In genomic region chr14:65412881-65413738, GRCh38 we compare ENCODE assay signal across 8 cellular contexts. TPM values are rescaled to one million over a fixed set of nuclear protein-coding genes. Genes with fewer than 3 reads are reported as not detected.
DNase-seq lines count a peak whose midpoint lies in the region; ATAC-seq, FAIRE-seq and TF ChIP-seq lines count a peak whose summit lies in the region.

No MANE protein-coding gene starts in this region.

- H2BK120ac ChIP-seq in H1 (replicated peaks; ENCODE audit: low read depth, low read length), result no peak overlapping the region

- no peak overlapping the region for H3K27ac ChIP-seq in A673 (ENCODE audit: low read depth, low read length, poor library complexity, severe bottlenecking)
- H3K27ac ChIP-seq in H1 (ENCODE audit: low read depth, low read length), result no peak overlapping the region
- H3K27ac ChIP-seq in stomach, result peak overlapping the region; percentile 89 to 98 (median 96)

- intact Hi-C loops in A673 (cut with micrococcal nuclease; ENCODE audit: unreplicated experiment) (loop anchor here (2.0 to 5.0 kb wide), 4 partner anchors 191 to 658 kb away; no protein-coding TSS in a partner anchor), stomach (cut with DNase I; ENCODE audit: low total_unique reads) (loop anchor here (5.0 kb wide), 1 partner anchor 414 kb away; no protein-coding TSS in a partner anchor)

- H3K4me1 Mint-ChIP-seq in mesothelial cell of epicardium, result peaks cover 29% of the 10 kb centered on the region

- no peak overlapping the region for H2AK5ac ChIP-seq in H1 (ENCODE audit: low read depth, low read length)

- H3K23me2 ChIP-seq in H1 (ENCODE audit: low read depth, low read length), result peaks cover 11% of the 10 kb centered on the region

- H2BK5ac ChIP-seq in H1 (ENCODE audit: low read depth, low read length), result peak overlapping the region; percentile 71

- 0% methylated on average over 47 of the region's 85 CpGs; no CpG with 5 or more reads in 1 of the 2 experiments for WGBS in H1 (ENCODE audit: extremely low coverage in 1 of 2, insufficient coverage in 1 of 2, insufficient read length in 1 of 2, insufficient replicate concordance in 2 of 2, low coverage in 1 of 2, low lambda C conversion rate in 2 of 2, missing lambda C conversion rate in 1 of 2), 2 experiments
- WGBS in stomach, 5 donors, result 0 to 1% (median 0%) methylated on average over 16 to 85 of the region's 85 CpGs

- peak overlapping the region; percentile 97 for H3K4me3 Mint-ChIP-seq in mesothelial cell of epicardium

- H4K91ac ChIP-seq in H1 (replicated peaks; ENCODE audit: insufficient read length, low read length), result no peak overlapping the region

- no peaks in the 10 kb centered on the region for H3K27me3 Mint-ChIP-seq in mesothelial cell of epicardium (ENCODE audit: low read depth)

- peak in 1 of 2 experiments; percentile 4; a peak in 1 of 4 replicates for TF ChIP-seq RAD21 in H1 (IDR thresholded peaks at IDR 0.05 in 1 of 2, conservative IDR thresholded peaks at IDR 0.05 in 1 of 2; ENCODE audit: low read depth in 2 of 2, low read length in 2 of 2)

- no peak overlapping the region for H2BK20ac ChIP-seq in H1 (ENCODE audit: low read length)

- H3K27ac Mint-ChIP-seq in mesothelial cell of epicardium, result peak overlapping the region; percentile 83

- POLR2A ChIA-PET in A673 (lab: Charles Lee; ENCODE audit: low non-redundant PET), result no interaction called here
- POLR2A ChIA-PET in H1 (lab: Charles Lee; ENCODE audit: partially characterized antibody), result interaction anchor here (1.1 to 1.8 kb wide), 6 partner anchors 9 to 512 kb away, joined by 3 to 5 read pairs (median 4); no protein-coding TSS in a partner anchor

- H3K9me3 ChIP-seq in A673 (ENCODE audit: low read depth, low read length, poor library complexity, severe bottlenecking) (no peaks in the 10 kb centered on the region), H1 (ENCODE audit: insufficient read depth in 2 of 2, low read depth in 1 of 2, low read length in 1 of 2) (no peaks in the 10 kb centered on the region), stomach (no peaks in the 10 kb centered on the region)

- H3K27me3 ChIP-seq in A673 (replicated peaks; ENCODE audit: insufficient read depth, low read depth, low read length, poor library complexity), result no peaks in the 10 kb centered on the region
- no peaks in the 10 kb centered on the region; a peak in 1 of 7 replicates for H3K27me3 ChIP-seq in H1 (replicated peaks in 1 of 4; ENCODE audit: control insufficient read depth in 3 of 4, extremely low read depth in 1 of 4, insufficient read depth in 3 of 4, low read length in 3 of 4)
- H3K27me3 ChIP-seq in stomach, result no peaks in the 10 kb centered on the region

- FAIRE-seq in H1 (lab: Jason Lieb, UNC), result no peak

- TF ChIP-seq POLR2A in H1 (IDR thresholded peaks at IDR 0.05; ENCODE audit: control extremely low read depth in 1 of 2, low read depth in 2 of 2, low read length in 2 of 2), result no peak
- TF ChIP-seq POLR2A in stomach (IDR thresholded peaks at IDR 0.05), result no peak

- no TSS peak for BruUV-seq in A673 (replicated peaks; lab: Mats Ljungman, UMichigan)

- no peaks in the 10 kb centered on the region for H3K36me3 ChIP-seq in A673 (ENCODE audit: insufficient read depth, low read length, poor library complexity, severe bottlenecking)
- no peaks in the 10 kb centered on the region for H3K36me3 ChIP-seq in H1 (ENCODE audit: control insufficient read depth in 2 of 4, insufficient read depth in 4 of 4, low read length in 3 of 4)
- no peaks in the 10 kb centered on the region for H3K36me3 ChIP-seq in stomach

- H3K56ac ChIP-seq in H1 (replicated peaks; ENCODE audit: insufficient read length, low read depth, low read length), result peak overlapping the region; percentile 79

- peak overlapping the region; percentile 33 for H3K4ac ChIP-seq in H1 (replicated peaks; ENCODE audit: insufficient read length, low read depth, low read length)

- no peak overlapping the region for H4K5ac ChIP-seq in H1 (ENCODE audit: insufficient read length, low read depth, low read length)

- H3K4me1 ChIP-seq in A673 (ENCODE audit: insufficient read depth, low read length, poor library complexity, severe bottlenecking), result peaks cover 5% of the 10 kb centered on the region
- H3K4me1 ChIP-seq in H1 (replicated peaks in 1 of 4; ENCODE audit: control insufficient read depth in 3 of 4, insufficient read depth in 4 of 4, low read length in 3 of 4), result peaks cover 0 to 5% (median 0%) of the 10 kb centered on the region in 4 experiments; a peak in 1 of 7 replicates
- peaks cover 0 to 60% (median 27%) of the 10 kb centered on the region in 4 donors for H3K4me1 ChIP-seq in stomach

- peak overlapping the region; percentile 83 for H3K18ac ChIP-seq in H1 (ENCODE audit: extremely low read depth, low read length)

- no peaks in the 10 kb centered on the region for H3K36me3 Mint-ChIP-seq in mesothelial cell of epicardium

- ATAC-seq in GM18498 (IDR thresholded peaks at IDR 0.05; ENCODE audit: unreplicated experiment), result peak; percentile 47
- peak; percentile 35 for ATAC-seq in HG02938 (IDR thresholded peaks at IDR 0.05; ENCODE audit: unreplicated experiment)

- TF ChIP-seq EP300 in H1 (IDR thresholded peaks at IDR 0.05; ENCODE audit: borderline replicate concordance in 1 of 2, low read depth in 2 of 2, low read length in 2 of 2), result no peak
- TF ChIP-seq EP300 in stomach (IDR thresholded peaks at IDR 0.05), result no peak

- H3K4me3 ChIP-seq in A673 (ENCODE audit: low read depth, low read length, poor library complexity, severe bottlenecking) (peak overlapping the region; percentile 68), H1 (ENCODE audit: extremely low read depth in 1 of 4, insufficient read depth in 2 of 4, low read depth in 3 of 4, low read length in 4 of 4) (peak overlapping the region; percentile 71 to 78 (median 76)), stomach (peak overlapping the region; percentile 85 to 98 (median 95))

- no peaks in the 10 kb centered on the region for H3K79me1 ChIP-seq in H1 (ENCODE audit: low read depth, low read length)

- TF ChIP-seq CTCF in A673 (conservative IDR thresholded peaks at IDR 0.05; ENCODE audit: low read depth, low read length), result no peak
- no peak for TF ChIP-seq CTCF in H1 (IDR thresholded peaks at IDR 0.05; ENCODE audit: control extremely low read depth in 1 of 3, insufficient read depth in 1 of 3, low read depth in 1 of 3, low read length in 3 of 3)
- no peak for TF ChIP-seq CTCF in mesothelial cell of epicardium (IDR thresholded peaks at IDR 0.05; ENCODE audit: unreplicated experiment)
- TF ChIP-seq CTCF in stomach (IDR thresholded peaks at IDR 0.05), result no peak

- H4K8ac ChIP-seq in H1 (ENCODE audit: extremely low read depth, insufficient read depth, low read length), result peak overlapping the region; percentile 95

- H3K9me3 Mint-ChIP-seq in mesothelial cell of epicardium, result no peaks in the 10 kb centered on the region

- no peak overlapping the region for H3K14ac ChIP-seq in H1 (ENCODE audit: insufficient read length)

- H2BK15ac ChIP-seq in H1 (ENCODE audit: low read length), result no peak overlapping the region

- peak overlapping the region; percentile 82 for H2AFZ ChIP-seq in H1 (ENCODE audit: low read length)

- no peak overlapping the region for H3K23ac ChIP-seq in H1 (ENCODE audit: insufficient read length)

- peak; percentile 8 for DNase-seq in A673 (ENCODE audit: low spot score)
- peak; percentile 75 for DNase-seq in NCI-H2227 treated with DMSO at 0.1 percent for 48 hours (lab: John Stamatoyannopoulos, UW)
- peak; percentile 49 to 54 for DNase-seq in activated CD4-positive, alpha-beta T cell treated with anti-CD3 and anti-CD28 coated beads, Interleukin-2, amount 50 U/mL, for 24 hours (ENCODE audit: low read depth in 1 of 2, low spot score in 1 of 2)
- DNase-seq in H1 (ENCODE audit: low read depth in 1 of 2, low spot score in 2 of 2), result peak in 1 of 2 experiments; percentile 82
- no peak for DNase-seq in mesothelial cell of epicardium (ENCODE audit: low spot score in 2 of 2, unreplicated experiment in 2 of 2)
- peak; percentile 74 for DNase-seq in stomach

- H3K4me2 ChIP-seq in H1 (ENCODE audit: insufficient read depth in 1 of 2, low read depth in 2 of 2, low read length in 2 of 2), result peak overlapping the region; percentile 81 to 84

- peak overlapping the region in 3 of 4 experiments; percentile 40 to 63 (median 57); a peak in 5 of 7 replicates for H3K9ac ChIP-seq in H1 (replicated peaks in 1 of 4; ENCODE audit: extremely low read depth in 1 of 4, low read depth in 3 of 4, low read length in 3 of 4)

- H3K79me2 ChIP-seq in H1 (ENCODE audit: control insufficient read depth in 1 of 2, insufficient read depth in 2 of 2, low read length in 2 of 2), result peaks cover 0 to 44% of the 10 kb centered on the region in 2 experiments; a peak in 2 of 4 replicates

- CTCF ChIA-PET in A673 (lab: Charles Lee) (interaction anchor here (0.5 to 2.6 kb wide), 2 partner anchors 249 to 352 kb away, joined by 6 to 8 read pairs; no protein-coding TSS in a partner anchor), H1 (lab: Charles Lee; ENCODE audit: partially characterized antibody) (interaction anchor here (0.7 to 5.4 kb wide), 16 partner anchors 11 to 546 kb away, joined by 3 to 50 read pairs (median 4); no protein-coding TSS in a partner anchor)

- H4K20me1 ChIP-seq in H1 (replicated peaks in 1 of 2; ENCODE audit: control insufficient read depth in 1 of 2, insufficient read depth in 2 of 2, low read length in 2 of 2), result no peaks in the 10 kb centered on the region

- H2BK12ac ChIP-seq in H1 (ENCODE audit: low read depth, low read length), result peak overlapping the region; percentile 50; the same call in 1 of the 2 replicates

TF ChIP-seq in H1, 55 proteins besides CTCF, POLR2A, EP300 and RAD21 (continues in another document):
- TF ChIP-seq NRF1 (IDR thresholded peaks at IDR 0.05; ENCODE audit: low read depth, low read length), result no peak
- TF ChIP-seq CHD2 (IDR thresholded peaks at IDR 0.05; ENCODE audit: low read length), result peak; percentile 43; the same call in 1 of the 2 replicates
- TF ChIP-seq SAP30 (IDR thresholded peaks at IDR 0.05; ENCODE audit: insufficient read depth, insufficient replicate concordance, low read length), result no peak
- peak; percentile 47 for TF ChIP-seq PHF8 (conservative IDR thresholded peaks at IDR 0.05; ENCODE audit: low read depth, low read length)

RNA-seq across cellular contexts. Expression of gene FUT8, which starts 0.6 kb away (rescaled TPM):
- total RNA-seq in A673 (2021) (11.0 and 11.6 TPM in 2 replicates), mesothelial cell of epicardium (48.9 to 51.8 TPM (median 49.4 TPM) in 3 replicates), stomach (100 to 1,000 TPM in 2 of 5 donors, 10 to 100 TPM in 3; 25.5 to 175 (median 95.5) TPM)
- total RNA-seq in H1 (2021; fragmentation: NEBNext Ultra II Directional; extraction: Animal tissue kit (Norgen Biotek cat#: 25700)), result 25.1 and 25.3 TPM in 2 replicates
- polyA plus RNA-seq in H1 (2011; rRNA removed) (8.8 and 10.5 TPM in 2 replicates), stomach (10 to 100 TPM; 17.4 to 24.3 (median 20.0) TPM)
- 10.8 TPM for polyA plus RNA-seq in H1 (2011; cell fraction: cytosol; rRNA removed)
- polyA plus RNA-seq in H1 (2011; cell fraction: nucleus; rRNA removed), result 6.0 TPM
- polyA plus RNA-seq in H1 (2012, experiment 1 of 2), result 14.8 to 24.7 TPM (median 18.1 TPM) in 4 replicates
- 2.9 TPM for polyA plus RNA-seq in H1 (2012, experiment 2 of 2)
- 14.4 TPM for polyA plus RNA-seq in H1 (2013, experiment 1 of 2)
- polyA plus RNA-seq in H1 (2013, experiment 2 of 2), result 15.9 TPM
- 32.5 and 36.2 TPM in 2 replicates for polyA minus RNA-seq in H1 (2011; rRNA and poly(A)+ RNA removed)
- polyA minus RNA-seq in H1 (2011; cell fraction: cytosol; rRNA and poly(A)+ RNA removed), result 10.7 TPM
- 37.8 TPM for polyA minus RNA-seq in H1 (2011; cell fraction: nucleus; rRNA and poly(A)+ RNA removed)

Comparison
In these comparisons a context has a peak if more than half of its experiments do, and no peak if none do; other contexts are left out.
1. DNase-seq: peak in A673 (single experiment), NCI-H2227 treated with DMSO at 0.1 percent for 48 hours (single experiment), activated CD4-positive, alpha-beta T cell treated with anti-CD3 and anti-CD28 coated beads, Interleukin-2, amount 50 U/mL, for 24 hours (2 of 2) and stomach (single experiment); none in mesothelial cell of epicardium (0 of 2).
2. H3K27ac ChIP-seq: peak in stomach (5 of 5); none in A673 (single experiment) and H1 (single experiment).
3. Peak in every context shown above with its lines, with median percentiles within 50 percentile points of each other: H3K4me3 ChIP-seq.